ENCODE assay signal across 12 cellular contexts in the genomic region with DNA sequence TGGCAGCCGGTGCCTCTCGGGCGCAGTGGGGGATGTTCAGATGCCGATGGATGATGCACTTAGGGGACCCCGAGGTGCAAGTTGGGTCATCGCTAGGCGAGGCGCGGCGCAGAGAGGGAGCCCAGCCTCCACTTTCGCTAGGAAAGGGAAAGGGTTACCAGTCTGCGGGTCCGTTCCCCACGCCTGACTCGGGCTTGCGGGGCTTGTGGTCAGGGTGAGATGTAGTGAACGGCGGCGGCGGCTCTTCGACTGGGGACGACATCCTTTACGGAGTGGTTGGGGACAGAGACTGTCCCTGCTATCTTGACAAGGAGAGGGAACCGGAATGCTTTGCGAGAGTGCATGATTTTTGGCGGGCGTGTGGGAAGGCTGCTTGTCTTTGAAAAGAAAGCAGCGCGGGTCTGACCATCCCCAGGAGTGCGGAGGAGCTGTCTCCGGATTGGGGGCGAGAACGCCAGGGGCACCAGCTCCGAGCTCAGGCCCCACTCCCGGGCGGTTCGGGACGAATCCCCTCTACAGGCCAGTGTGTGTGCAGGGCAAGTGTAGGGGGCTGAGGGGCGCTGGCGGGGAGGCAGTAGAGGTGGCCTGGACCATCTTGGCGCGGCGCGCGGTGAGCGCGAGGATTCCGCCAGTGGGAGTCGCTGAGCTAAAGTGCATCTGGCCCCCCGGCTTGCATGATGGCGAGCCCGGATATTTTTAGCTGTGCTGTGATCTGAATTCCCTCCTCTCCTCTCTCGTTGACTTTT. TPM values are rescaled to one million over a fixed set of nuclear protein-coding genes. Genes with fewer than 3 reads are reported as not detected.
DNase-seq lines count a peak whose midpoint lies in the region; ATAC-seq and TF ChIP-seq lines count a peak whose summit lies in the region.
"Had no signal": no experiment of that assay in that cellular context is flagged by ENCODE, and none has a peak within 500 bp of the region (broad histone marks: within the 10 kb centered on the region; RNA-seq: fewer than 3 reads in every experiment).

No MANE protein-coding gene starts in this region.

- peak overlapping the region; percentile 28 to 36 for H3K4me3 ChIP-seq in left lung
- peak overlapping the region in 3 of 4 donors; percentile 10 to 46 (median 30) for H3K4me3 ChIP-seq in transverse colon

- H3K27me3 Mint-ChIP-seq in brain, result peaks cover 37% of the 10 kb centered on the region

- no peak for TF ChIP-seq POLR2A in transverse colon (IDR thresholded peaks at IDR 0.05)

- peak; percentile 57 for DNase-seq in NCI-H82 (lab: John Stamatoyannopoulos, UW)
- no peak for DNase-seq in NCI-H82 treated with DMSO at 0.1 percent for 48 hours (lab: John Stamatoyannopoulos, UW; ENCODE audit: unreplicated experiment)
- DNase-seq in left lung, result peak in 1 of 2 donors; percentile 76
- no peak for DNase-seq in transverse colon
- no peak for DNase-seq in SW 1271 (lab: John Stamatoyannopoulos, UW)
- no peak for DNase-seq in NAMALWA (ENCODE audit: low spot score)
- no peak for DNase-seq in epidermal melanocyte (ENCODE audit: insufficient read length, low spot score)
- DNase-seq: activated naive CD8-positive, alpha-beta T cell treated with anti-CD3 and anti-CD28 coated beads for 36 hours; CD4-positive, alpha-beta T cell; stimulated activated CD4-positive, alpha-beta T cell treated with anti-CD3 and anti-CD28 coated beads, Interleukin-4, amount 100 ng/mL, for 4 hours had no signal

- in situ Hi-C loops in transverse colon (cut with MboI; ENCODE audit: low pct_ligation_motif_present in 1 of 4, low pct_unique_long_range_greater_than_20kb in 1 of 4, low sequenced_read_pairs in 3 of 4), result no loop called here

- H3K27me3 ChIP-seq in left lung (peaks cover 31 to 86% of the 10 kb centered on the region in 2 donors), transverse colon (peaks cover 93% of the 10 kb centered on the region)

- H3K36me3 ChIP-seq in left lung (no peaks in the 10 kb centered on the region), transverse colon (no peaks in the 10 kb centered on the region)

- H3K9me3 Mint-ChIP-seq in brain, result peaks cover 0 to 6% (median 1%) of the 10 kb centered on the region in 5 experiments

- no peaks in the 10 kb centered on the region for H3K36me3 Mint-ChIP-seq in brain
- H3K36me3 Mint-ChIP-seq: activated naive CD8-positive, alpha-beta T cell treated with anti-CD3 and anti-CD28 coated beads for 36 hours had no signal

- TF ChIP-seq EP300 in transverse colon (IDR thresholded peaks at IDR 0.05; ENCODE audit: low read depth), result no peak

- H3K4me1 ChIP-seq in left lung (no peaks in the 10 kb centered on the region), transverse colon (peaks cover 0 to 29% (median 12%) of the 10 kb centered on the region in 4 donors)

- H3K4me1 Mint-ChIP-seq in brain, result peaks cover 55% of the 10 kb centered on the region
- H3K4me1 Mint-ChIP-seq: activated naive CD8-positive, alpha-beta T cell treated with anti-CD3 and anti-CD28 coated beads for 36 hours had no signal

- peak; percentile 13 for ATAC-seq in left lung

- TF ChIP-seq CTCF in brain (conservative IDR thresholded peaks at IDR 0.05) (no peak), left lung (IDR thresholded peaks at IDR 0.05) (no peak), transverse colon (IDR thresholded peaks at IDR 0.05) (no peak)

- intact Hi-C loops in left lung (cut with DNase I) (no loop called here), transverse colon (cut with DNase I; ENCODE audit: low total_unique reads) (no loop called here)

- H3K4me3 Mint-ChIP-seq in brain, result peak overlapping the region; percentile 93 to 97 (median 93)
- H3K4me3 Mint-ChIP-seq: activated naive CD8-positive, alpha-beta T cell treated with anti-CD3 and anti-CD28 coated beads for 36 hours; CD4-positive, alpha-beta T cell had no signal

- H3K9me3 ChIP-seq in left lung (no peaks in the 10 kb centered on the region), transverse colon (no peaks in the 10 kb centered on the region)

- H3K27ac ChIP-seq in left lung (no peak overlapping the region), transverse colon (no peak overlapping the region)

- H3K27ac Mint-ChIP-seq in brain, result peak overlapping the region; percentile 90 to 97 (median 96)
- H3K27ac Mint-ChIP-seq: activated naive CD8-positive, alpha-beta T cell treated with anti-CD3 and anti-CD28 coated beads for 36 hours; CD4-positive, alpha-beta T cell had no signal

- 18% methylated on average over 46 of the region's 53 CpGs; no CpG with 5 or more reads in 1 of the 2 donors for whole genome bisulfite sequencing in transverse colon (ENCODE audit: low coverage in 1 of 2), 2 donors

RNA-seq across cellular contexts. Expression of a gene that starts 1.1 kb away (rescaled TPM):
- 0.85 TPM for polyA plus RNA-seq in brain (ENCODE audit: insufficient read depth, low read depth, low replicate concordance)
- 1 to 10 TPM; 3.0 to 9.7 TPM for total RNA-seq in left lung
- total RNA-seq in transverse colon, result 1 to 10 TPM in 1 of 4 donors, under 1 TPM in 3; 0.40 to 1.9 (median 0.66) TPM
- total RNA-seq: activated naive CD8-positive, alpha-beta T cell treated with anti-CD3 and anti-CD28 coated beads for 36 hours; CD4-positive, alpha-beta T cell; HT-29 had no signal
